ENCODE assay signal across 2 cellular contexts in genomic region chr15:68806220-68807105, GRCh38.
TF ChIP-seq lines count a peak whose summit lies in the region.

No MANE protein-coding gene starts in this region.

TF ChIP-seq in HepG2, 621 proteins besides CTCF, POLR2A, EP300 and RAD21 (continued from another document):
- TF ChIP-seq, protein P1, sequence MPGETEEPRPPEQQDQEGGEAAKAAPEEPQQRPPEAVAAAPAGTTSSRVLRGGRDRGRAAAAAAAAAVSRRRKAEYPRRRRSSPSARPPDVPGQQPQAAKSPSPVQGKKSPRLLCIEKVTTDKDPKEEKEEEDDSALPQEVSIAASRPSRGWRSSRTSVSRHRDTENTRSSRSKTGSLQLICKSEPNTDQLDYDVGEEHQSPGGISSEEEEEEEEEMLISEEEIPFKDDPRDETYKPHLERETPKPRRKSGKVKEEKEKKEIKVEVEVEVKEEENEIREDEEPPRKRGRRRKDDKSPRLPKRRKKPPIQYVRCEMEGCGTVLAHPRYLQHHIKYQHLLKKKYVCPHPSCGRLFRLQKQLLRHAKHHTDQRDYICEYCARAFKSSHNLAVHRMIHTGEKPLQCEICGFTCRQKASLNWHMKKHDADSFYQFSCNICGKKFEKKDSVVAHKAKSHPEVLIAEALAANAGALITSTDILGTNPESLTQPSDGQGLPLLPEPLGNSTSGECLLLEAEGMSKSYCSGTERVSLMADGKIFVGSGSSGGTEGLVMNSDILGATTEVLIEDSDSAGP (CRISPR knock-in tag; IDR thresholded peaks at IDR 0.05; ENCODE audit: borderline replicate concordance) = no peak
- TF ChIP-seq DMAP1 (CRISPR knock-in tag; IDR thresholded peaks at IDR 0.05) = no peak
- no peak for TF ChIP-seq MYNN (CRISPR knock-in tag; IDR thresholded peaks at IDR 0.05; ENCODE audit: low read depth)
- TF ChIP-seq SAP130 (CRISPR knock-in tag; IDR thresholded peaks at IDR 0.05; ENCODE audit: low read depth) = no peak
- no peak for TF ChIP-seq NFYC (CRISPR knock-in tag; IDR thresholded peaks at IDR 0.05)
- no peak for TF ChIP-seq ATF1 (CRISPR knock-in tag; IDR thresholded peaks at IDR 0.05)
- no peak for TF ChIP-seq SNAPC5 (CRISPR knock-in tag; IDR thresholded peaks at IDR 0.05; ENCODE audit: borderline replicate concordance)
- no peak for TF ChIP-seq TBX3 (IDR thresholded peaks at IDR 0.05; ENCODE audit: borderline replicate concordance)
- TF ChIP-seq ZNF224 (CRISPR knock-in tag; IDR thresholded peaks at IDR 0.05) = no peak

TF ChIP-seq in GM23338, 12 proteins besides CTCF, POLR2A, EP300 and RAD21 (continued from another document):
- TF ChIP-seq ZNF462 (CRISPR knock-in tag; IDR thresholded peaks at IDR 0.05) = no peak
- TF ChIP-seq, protein P2, sequence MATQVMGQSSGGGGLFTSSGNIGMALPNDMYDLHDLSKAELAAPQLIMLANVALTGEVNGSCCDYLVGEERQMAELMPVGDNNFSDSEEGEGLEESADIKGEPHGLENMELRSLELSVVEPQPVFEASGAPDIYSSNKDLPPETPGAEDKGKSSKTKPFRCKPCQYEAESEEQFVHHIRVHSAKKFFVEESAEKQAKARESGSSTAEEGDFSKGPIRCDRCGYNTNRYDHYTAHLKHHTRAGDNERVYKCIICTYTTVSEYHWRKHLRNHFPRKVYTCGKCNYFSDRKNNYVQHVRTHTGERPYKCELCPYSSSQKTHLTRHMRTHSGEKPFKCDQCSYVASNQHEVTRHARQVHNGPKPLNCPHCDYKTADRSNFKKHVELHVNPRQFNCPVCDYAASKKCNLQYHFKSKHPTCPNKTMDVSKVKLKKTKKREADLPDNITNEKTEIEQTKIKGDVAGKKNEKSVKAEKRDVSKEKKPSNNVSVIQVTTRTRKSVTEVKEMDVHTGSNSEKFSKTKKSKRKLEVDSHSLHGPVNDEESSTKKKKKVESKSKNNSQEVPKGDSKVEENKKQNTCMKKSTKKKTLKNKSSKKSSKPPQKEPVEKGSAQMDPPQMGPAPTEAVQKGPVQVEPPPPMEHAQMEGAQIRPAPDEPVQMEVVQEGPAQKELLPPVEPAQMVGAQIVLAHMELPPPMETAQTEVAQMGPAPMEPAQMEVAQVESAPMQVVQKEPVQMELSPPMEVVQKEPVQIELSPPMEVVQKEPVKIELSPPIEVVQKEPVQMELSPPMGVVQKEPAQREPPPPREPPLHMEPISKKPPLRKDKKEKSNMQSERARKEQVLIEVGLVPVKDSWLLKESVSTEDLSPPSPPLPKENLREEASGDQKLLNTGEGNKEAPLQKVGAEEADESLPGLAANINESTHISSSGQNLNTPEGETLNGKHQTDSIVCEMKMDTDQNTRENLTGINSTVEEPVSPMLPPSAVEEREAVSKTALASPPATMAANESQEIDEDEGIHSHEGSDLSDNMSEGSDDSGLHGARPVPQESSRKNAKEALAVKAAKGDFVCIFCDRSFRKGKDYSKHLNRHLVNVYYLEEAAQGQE (IDR thresholded peaks at IDR 0.05; ENCODE audit: unreplicated experiment) = no peak
- TF ChIP-seq EZH2 (IDR thresholded peaks at IDR 0.05; ENCODE audit: low read depth, unreplicated experiment) = no peak
- TF ChIP-seq NANOG (IDR thresholded peaks at IDR 0.05; ENCODE audit: borderline replicate concordance) = no peak
- TF ChIP-seq STAT1 (IDR thresholded peaks at IDR 0.05; ENCODE audit: unreplicated experiment) = no peak
- no peak for TF ChIP-seq ZNF331 (CRISPR knock-in tag; IDR thresholded peaks at IDR 0.05; ENCODE audit: low read depth)
- TF ChIP-seq EZH2phosphoT487 (IDR thresholded peaks at IDR 0.05; ENCODE audit: unreplicated experiment) = no peak
- TF ChIP-seq CREB1 (CRISPR knock-in tag; IDR thresholded peaks at IDR 0.05; ENCODE audit: low read depth) = no peak
- TF ChIP-seq ETS1 (IDR thresholded peaks at IDR 0.05) = no peak
